In the genomic region with DNA sequence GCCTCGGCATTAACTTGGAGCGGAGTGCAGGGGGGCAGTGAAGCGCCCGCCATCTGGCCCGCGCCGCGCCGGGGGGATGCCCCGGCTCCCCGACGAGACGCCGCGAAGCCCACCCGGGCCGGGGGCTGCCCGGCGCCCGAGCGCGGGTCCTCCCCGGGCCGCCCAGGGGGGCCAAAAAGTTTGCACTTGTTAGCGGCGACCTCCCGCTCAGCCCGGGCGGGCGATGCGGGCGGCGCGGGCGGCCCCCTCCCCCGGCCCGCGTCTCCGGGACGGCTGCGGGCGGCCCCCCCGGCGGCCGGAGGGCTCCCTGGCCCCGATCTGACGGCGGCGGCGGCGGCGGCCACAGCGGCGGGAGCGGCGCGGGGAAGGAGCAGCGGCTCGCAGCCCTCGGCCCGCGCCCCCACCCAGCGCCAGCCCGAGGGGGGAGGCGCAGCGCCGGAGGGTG, we compare ENCODE assay signal across 8 cellular contexts. TPM values are rescaled to one million over a fixed set of nuclear protein-coding genes. Genes with fewer than 3 reads are reported as not detected.
DNase-seq lines count a peak whose midpoint lies in the region; ATAC-seq and TF ChIP-seq lines count a peak whose summit lies in the region.

A gene with protein sequence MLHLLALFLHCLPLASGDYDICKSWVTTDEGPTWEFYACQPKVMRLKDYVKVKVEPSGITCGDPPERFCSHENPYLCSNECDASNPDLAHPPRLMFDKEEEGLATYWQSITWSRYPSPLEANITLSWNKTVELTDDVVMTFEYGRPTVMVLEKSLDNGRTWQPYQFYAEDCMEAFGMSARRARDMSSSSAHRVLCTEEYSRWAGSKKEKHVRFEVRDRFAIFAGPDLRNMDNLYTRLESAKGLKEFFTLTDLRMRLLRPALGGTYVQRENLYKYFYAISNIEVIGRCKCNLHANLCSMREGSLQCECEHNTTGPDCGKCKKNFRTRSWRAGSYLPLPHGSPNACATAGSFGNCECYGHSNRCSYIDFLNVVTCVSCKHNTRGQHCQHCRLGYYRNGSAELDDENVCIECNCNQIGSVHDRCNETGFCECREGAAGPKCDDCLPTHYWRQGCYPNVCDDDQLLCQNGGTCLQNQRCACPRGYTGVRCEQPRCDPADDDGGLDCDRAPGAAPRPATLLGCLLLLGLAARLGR (plus strand): TSS at position 316 of the 445 bp plus-strand sequence. CDS start 4,774 bp downstream, outside the sequence.

- no peak for TF ChIP-seq CTCF in heart right ventricle (IDR thresholded peaks at IDR 0.05)
- no peak for TF ChIP-seq CTCF in thyroid gland (IDR thresholded peaks at IDR 0.05)

- ATAC-seq in heart right ventricle (peak in 1 of 8 donors; percentile 5), aorta (ENCODE audit: low FRiP score) (no peak), GM19324 (IDR thresholded peaks at IDR 0.05; ENCODE audit: low FRiP score, unreplicated experiment) (no peak)
- ATAC-seq in central memory CD8-positive, alpha-beta T cell (replicated peaks; ENCODE audit: extremely low read depth, poor library complexity, severe bottlenecking), result no peak

- DNase-seq in heart right ventricle (no peak), cardiac septum (ENCODE audit: low spot score) (no peak), aorta (no peak), NCI-H146 (lab: John Stamatoyannopoulos, UW) (no peak), thyroid gland (no peak)
- DNase-seq in central memory CD8-positive, alpha-beta T cell (ENCODE audit: low spot score in 2 of 2), result no peak

- H3K4me3 Mint-ChIP-seq in central memory CD8-positive, alpha-beta T cell, result peak within 1 kb of the TSS; percentile 94

- 0 to 1% methylated on average over 61 to 67 of the region's 67 CpGs for WGBS in heart right ventricle, 2 donors
- 0 to 1% methylated on average over 10 to 67 of the region's 67 CpGs for WGBS in aorta, 2 donors
- 0 to 2% methylated on average over 9 to 10 of the region's 67 CpGs for WGBS in thyroid gland, 2 donors

- peak within 1 kb of the TSS; percentile 85 for H3K27ac Mint-ChIP-seq in central memory CD8-positive, alpha-beta T cell (ENCODE audit: low read depth)

- H3K36me3 ChIP-seq in heart right ventricle (no peaks in the 10 kb centered on the region), mucosa of stomach (ENCODE audit: control insufficient read depth, insufficient read depth, low read length) (no peaks in the 10 kb centered on the region), aorta (ENCODE audit: control insufficient read depth in 1 of 2, insufficient read depth in 2 of 2, low read length in 1 of 2) (no peaks in the 10 kb centered on the region), thyroid gland (no peaks in the 10 kb centered on the region)

- peaks cover 6% of the 10 kb centered on the region for H3K36me3 Mint-ChIP-seq in central memory CD8-positive, alpha-beta T cell (ENCODE audit: insufficient read depth)

- peaks cover 14% of the 10 kb centered on the region for H3K4me1 Mint-ChIP-seq in central memory CD8-positive, alpha-beta T cell

- no peaks in the 10 kb centered on the region for H3K9me3 Mint-ChIP-seq in central memory CD8-positive, alpha-beta T cell

- no peak for TF ChIP-seq POLR2A in thyroid gland (IDR thresholded peaks at IDR 0.05)

- intact Hi-C loops in heart right ventricle (cut with DNase I), result no loop called here
- intact Hi-C loops in cardiac septum (cut with DNase I), result no loop called here
- intact Hi-C loops in aorta (cut with DNase I), result loop anchor here in 1 of 2 donors (5.0 kb wide), 2 partner anchors 76 to 394 kb away; no protein-coding TSS in a partner anchor
- intact Hi-C loops in thyroid gland (cut with DNase I), result no loop called here

- H3K27ac ChIP-seq in heart right ventricle (peak within 1 kb of the TSS in 3 of 10 donors; percentile 40 to 65 (median 43)), aorta (ENCODE audit: low read depth in 1 of 2, low read length in 2 of 2) (no peak within 1 kb of the TSS), thyroid gland (no peak within 1 kb of the TSS)

- peaks cover 21 to 40% (median 35%) of the 10 kb centered on the region in 9 donors for H3K4me1 ChIP-seq in heart right ventricle
- peaks cover 7% of the 10 kb centered on the region for H3K4me1 ChIP-seq in mucosa of stomach (ENCODE audit: control insufficient read depth, insufficient read depth, low read length)
- H3K4me1 ChIP-seq in aorta (ENCODE audit: control insufficient read depth in 1 of 2, insufficient read depth in 2 of 2, low read length in 2 of 2), result no peaks in the 10 kb centered on the region
- H3K4me1 ChIP-seq in thyroid gland, result peaks cover 12 to 33% of the 10 kb centered on the region in 2 donors

- H3K27me3 Mint-ChIP-seq in central memory CD8-positive, alpha-beta T cell, result peaks cover 43% of the 10 kb centered on the region

- H3K4me3 ChIP-seq in heart right ventricle, result peak within 1 kb of the TSS; percentile 16 to 82 (median 68)
- H3K4me3 ChIP-seq in mucosa of stomach (ENCODE audit: low read length), result peak within 1 kb of the TSS; percentile 36
- peak within 1 kb of the TSS; percentile 81 for H3K4me3 ChIP-seq in aorta (ENCODE audit: low read length in 2 of 2)
- peak within 1 kb of the TSS in 1 of 3 donors; percentile 32 for H3K4me3 ChIP-seq in thyroid gland (replicated peaks in 1 of 3)

- H3K9me3 ChIP-seq in heart right ventricle (no peaks in the 10 kb centered on the region), mucosa of stomach (ENCODE audit: control insufficient read depth, low read length) (no peaks in the 10 kb centered on the region), aorta (ENCODE audit: control insufficient read depth, low read length) (no peaks in the 10 kb centered on the region), thyroid gland (no peaks in the 10 kb centered on the region)

- H3K27me3 ChIP-seq in heart right ventricle (peaks cover 6 to 85% (median 63%) of the 10 kb centered on the region in 7 donors), mucosa of stomach (ENCODE audit: control insufficient read depth, insufficient read depth, low read length) (peaks cover 74% of the 10 kb centered on the region), aorta (ENCODE audit: control insufficient read depth in 1 of 2, insufficient read depth in 2 of 2, low read length in 1 of 2) (no peaks in the 10 kb centered on the region), thyroid gland (peaks cover 23% of the 10 kb centered on the region)

- no peak within 1 kb of the TSS for H3K9ac ChIP-seq in mucosa of stomach (ENCODE audit: low read length)

RNA-seq across cellular contexts. Expression of the gene that starts here (rescaled TPM):
- total RNA-seq in heart right ventricle, result 1 to 10 TPM; 1.2 to 7.6 (median 2.9) TPM
- polyA plus RNA-seq in heart right ventricle, result 1 to 10 TPM in 1 of 2 donors, under 1 TPM in 1; 0.29 to 2.4 TPM
- 7.7 TPM for total RNA-seq in cardiac septum
- 1 to 10 TPM; 1.8 to 5.3 TPM for total RNA-seq in aorta
- polyA plus RNA-seq in aorta, result under 1 TPM; 0.25 to 0.33 TPM
- total RNA-seq in thyroid gland, result 1 to 10 TPM in 1 of 4 donors, under 1 TPM in 3; 0.44 to 1.2 (median 0.75) TPM
